In genomic region chr5:75640395-75640794, GRCh38 we compare ENCODE assay signal across 15 cellular contexts. TPM values are rescaled to one million over a fixed set of nuclear protein-coding genes. Genes with fewer than 3 reads are reported as not detected.
DNase-seq lines count a peak whose midpoint lies in the region; TF ChIP-seq lines count a peak whose summit lies in the region.
"Had no signal": no experiment of that assay in that cellular context is flagged by ENCODE, and none has a peak within 500 bp of the region (broad histone marks: within the 10 kb centered on the region; RNA-seq: fewer than 3 reads in every experiment).

No MANE protein-coding gene starts in this region.

- H3K9me3 ChIP-seq in right atrium auricular region: peaks cover 0 to 9% of the 10 kb centered on the region in 2 donors
- H3K9me3 ChIP-seq: upper lobe of left lung had no signal

- H3K4me1 ChIP-seq in right atrium auricular region: no peaks in the 10 kb centered on the region
- H3K4me1 ChIP-seq: BE2C, upper lobe of left lung had no signal

- in situ Hi-C loops in ACHN (cut with HindIII; ENCODE audit: low pct_ligation_motif_present, low pct_unique_long_range_greater_than_20kb, low sequenced_read_pairs): no loop called here
- in situ Hi-C loops in astrocyte of the spinal cord (cut with HindIII; ENCODE audit: low sequenced_read_pairs): no loop called here

- no peaks in the 10 kb centered on the region for H3K27me3 ChIP-seq in right atrium auricular region
- H3K27me3 ChIP-seq: BE2C, upper lobe of left lung had no signal

- H3K4me3 ChIP-seq in astrocyte of the spinal cord (ENCODE audit: low read depth, low read length): no peak overlapping the region
- no peak overlapping the region for H3K4me3 ChIP-seq in right atrium auricular region
- H3K4me3 ChIP-seq: upper lobe of left lung had no signal

- H3K27ac ChIP-seq in right atrium auricular region: no peak overlapping the region
- H3K27ac ChIP-seq: upper lobe of left lung had no signal

- peak; percentile 70 for DNase-seq in ACHN
- DNase-seq in HPDE6-E6E7 (ENCODE audit: extremely low spot score): peak; percentile 37
- peak; percentile 73 for DNase-seq in astrocyte of the spinal cord (ENCODE audit: low read depth, low spot score)
- peak; percentile 68 for DNase-seq in glomerular endothelial cell (ENCODE audit: extremely low read depth, low read depth, low spot score)
- DNase-seq in right atrium auricular region (ENCODE audit: low spot score): no peak
- DNase-seq in HK-2 (ENCODE audit: unreplicated experiment): no peak
- no peak for DNase-seq in NOMO-1 treated with DMSO at 0.1 percent for 48 hours (lab: John Stamatoyannopoulos, UW; ENCODE audit: unreplicated experiment)
- no peak for DNase-seq in posterior cingulate gyrus
- DNase-seq: activated CD8-positive, alpha-beta memory T cell treated with anti-CD3 and anti-CD28 coated beads, Interleukin-2, amount 10 ng/mL, durations not matched to agents 7 days and 5 days; activated naive CD8-positive, alpha-beta T cell treated with anti-CD3 and anti-CD28 coated beads for 36 hours; BE2C; naive B cell; NCI-H187 treated with DMSO at 0.1 percent for 48 hours; T1000; upper lobe of left lung had no signal

- no peak for TF ChIP-seq CTCF in astrocyte of the spinal cord (IDR thresholded peaks at IDR 0.05; ENCODE audit: low read depth, low read length)
- TF ChIP-seq CTCF in right atrium auricular region (IDR thresholded peaks at IDR 0.05): no peak

- intact Hi-C loops in posterior cingulate gyrus (cut with DNase I): no loop called here

- no peaks in the 10 kb centered on the region for H3K36me3 ChIP-seq in right atrium auricular region
- H3K36me3 ChIP-seq: BE2C, upper lobe of left lung had no signal

RNA-seq across cellular contexts. Expression of gene ANKDD1B, which starts 29.1 kb away (rescaled TPM):
- total RNA-seq in glomerular endothelial cell (0.53 and 0.70 TPM in 2 replicates), right atrium auricular region (not detected)
- total RNA-seq: activated CD8-positive, alpha-beta memory T cell treated with anti-CD3 and anti-CD28 coated beads, Interleukin-2, amount 10 ng/mL, durations not matched to agents 7 days and 5 days; activated naive CD8-positive, alpha-beta T cell treated with anti-CD3 and anti-CD28 coated beads for 36 hours had no signal

Comparison
In these comparisons a context has a peak if more than half of its experiments do, and no peak if none do; other contexts are left out.
1. DNase-seq: peak in ACHN (single experiment), HPDE6-E6E7 (single experiment), astrocyte of the spinal cord (single experiment) and glomerular endothelial cell (single experiment); none in right atrium auricular region (single experiment), HK-2 (single experiment), NOMO-1 treated with DMSO at 0.1 percent for 48 hours (single experiment) and posterior cingulate gyrus (0 of 10).